14 cellular contexts compared by ENCODE assay signal in genomic region chr4:16969696-16970135, GRCh38.
A peak's percentile ranks its signal among the peaks of the same experiment; 100 is the strongest.
DNase-seq lines count a peak whose midpoint lies in the region; ATAC-seq and TF ChIP-seq lines count a peak whose summit lies in the region.
"Had no signal": no experiment of that assay in that cellular context is flagged by ENCODE, and none has a peak within 500 bp of the region (broad histone marks: within the 10 kb centered on the region; RNA-seq: fewer than 3 reads in every experiment).

No MANE protein-coding gene starts in this region.

- H3K4me3 ChIP-seq in choroid plexus epithelial cell (ENCODE audit: low read depth, low read length) (no peak overlapping the region), testis (no peak overlapping the region)

- DNase-seq in HS-5 (ENCODE audit: low read depth) (peak; percentile 13), choroid plexus epithelial cell (ENCODE audit: low read depth) (peak; percentile 72), left lobe of liver (ENCODE audit: low spot score) (no peak), testis (peak; percentile 33), NCI-H146 (lab: John Stamatoyannopoulos, UW) (no peak), midbrain (lab: John Stamatoyannopoulos, UW) (no peak)
- DNase-seq: activated CD4-positive, alpha-beta T cell treated with anti-CD3 and anti-CD28 coated beads, Interleukin-2, amount 10 ng/mL, durations not matched to agents 7 days and 5 days; caudate nucleus; CD8-positive, alpha-beta T cell; foreskin melanocyte; NCI-H345; stimulated activated naive CD8-positive, alpha-beta T cell treated with anti-CD3 and anti-CD28 coated beads, Interleukin-15, amount 100 ng/mL, for 72 hours; T-helper 1 cell had no signal

- no peaks in the 10 kb centered on the region for H3K36me3 ChIP-seq in testis (ENCODE audit: low read depth, missing control alignments)

- H3K9me3 ChIP-seq in testis: no peaks in the 10 kb centered on the region

- H3K27ac ChIP-seq in testis: no peak overlapping the region

- WGBS in testis, 2 donors: 67% methylated on average over 8 of the region's 8 CpGs

- H3K4me1 ChIP-seq in testis: peaks cover 4% of the 10 kb centered on the region

- intact Hi-C loops in testis (cut with DNase I; ENCODE audit: low total_unique reads): no loop called here

- TF ChIP-seq POLR2A in testis (IDR thresholded peaks at IDR 0.05): no peak

- TF ChIP-seq CTCF in choroid plexus epithelial cell (conservative IDR thresholded peaks at IDR 0.05; ENCODE audit: low read depth, low read length) (no peak), testis (IDR thresholded peaks at IDR 0.05) (no peak)

- ATAC-seq in left lobe of liver (peak; percentile 63), GM21447 (IDR thresholded peaks at IDR 0.05; ENCODE audit: unreplicated experiment) (no peak)
- ATAC-seq: CD8-positive, alpha-beta T cell; stimulated activated naive CD8-positive, alpha-beta T cell treated with anti-CD3 and anti-CD28 coated beads, Interleukin-15, amount 100 ng/mL, for 72 hours had no signal

- no peaks in the 10 kb centered on the region for H3K27me3 ChIP-seq in testis

Comparison
In these comparisons a context has a peak if more than half of its experiments do, and no peak if none do; other contexts are left out.
1. DNase-seq: peak in HS-5 (single experiment), choroid plexus epithelial cell (single experiment) and testis (single experiment); none in left lobe of liver (single experiment), NCI-H146 (single experiment) and midbrain (single experiment).